ENCODE assay signal across 8 cellular contexts in the genomic region with DNA sequence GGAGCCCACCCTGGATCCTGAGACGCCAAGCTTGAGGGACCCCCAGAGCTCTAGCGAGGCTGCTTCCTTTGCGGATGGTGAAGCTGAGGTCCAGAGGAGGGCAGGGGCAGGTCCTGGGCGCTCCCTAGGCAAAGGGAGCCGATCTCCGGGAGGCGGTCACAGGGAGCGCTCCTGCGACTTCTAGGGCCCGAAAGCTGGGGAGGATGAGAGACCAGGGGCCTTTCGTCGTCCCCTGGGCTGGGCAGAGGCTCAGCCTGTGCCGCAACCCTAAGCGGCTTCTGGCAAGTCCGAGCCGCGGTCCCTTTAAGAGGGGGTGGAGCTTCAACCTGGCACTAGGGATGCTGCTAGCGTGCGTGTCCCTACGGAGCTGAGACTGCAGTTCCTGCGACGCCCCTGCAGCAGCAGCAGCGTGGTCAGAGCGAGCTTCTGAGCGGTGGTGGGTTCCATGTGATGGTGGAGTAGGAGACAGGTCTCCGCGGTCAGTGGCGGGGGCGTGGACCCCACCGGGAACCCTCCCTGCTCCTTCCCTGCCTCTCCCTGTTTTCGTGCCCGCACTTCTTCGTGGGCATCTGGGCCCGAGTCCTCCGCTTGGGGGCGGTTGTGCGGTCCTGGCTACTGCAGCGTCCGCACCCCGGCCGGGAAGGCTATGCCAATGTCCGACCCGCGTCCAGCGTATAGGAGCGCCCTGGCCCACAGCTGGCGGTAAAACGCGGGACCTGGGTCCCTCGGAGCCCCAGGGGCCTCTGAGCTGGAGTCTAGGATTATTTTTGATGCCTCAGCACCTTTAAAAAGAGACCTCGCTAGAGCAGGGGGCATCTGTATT.
DNase-seq lines count a peak whose midpoint lies in the region; ATAC-seq and TF ChIP-seq lines count a peak whose summit lies in the region.

No MANE protein-coding gene starts in this region.

- DNase-seq in NCI-H1092 treated with DMSO at 0.1 percent for 48 hours (lab: John Stamatoyannopoulos, UW) (peak; percentile 60), T-cell (peak; percentile 33 to 79 (median 57)), anterior cingulate cortex (lab: John Stamatoyannopoulos, UW) (peak; percentile 24 to 92 (median 79)), hepatic stellate cell (ENCODE audit: low spot score) (peak; percentile 83), renal cortical epithelial cell (ENCODE audit: low read depth) (peak; percentile 73), NCI-H446 treated with DMSO at 0.1 percent for 48 hours (lab: John Stamatoyannopoulos, UW) (no peak)

- CTCF ChIA-PET in T-cell (lab: Charles Lee) = interaction anchor here (0.7 to 2.5 kb wide), 8 partner anchors 8 to 885 kb away, joined by 3 to 26 read pairs (median 5); a partner anchor contains a TSS

- H3K36me3 Mint-ChIP-seq in T-cell = peaks cover 14% of the 10 kb centered on the region

- ATAC-seq in HG02610 (IDR thresholded peaks at IDR 0.05; ENCODE audit: unreplicated experiment) (peak; percentile 98), T-cell (replicated peaks in 1 of 4) (peak; percentile 98 to 99 (median 98))

- no peaks in the 10 kb centered on the region for H3K27me3 Mint-ChIP-seq in T-cell

- peaks cover 44 to 51% (median 50%) of the 10 kb centered on the region in 3 donors for H3K4me1 Mint-ChIP-seq in T-cell

- no peaks in the 10 kb centered on the region for H3K9me3 Mint-ChIP-seq in T-cell

- peak overlapping the region; percentile 87 to 90 (median 88) for H3K4me3 Mint-ChIP-seq in T-cell

- POLR2A ChIA-PET in T-cell (lab: Charles Lee) = no interaction called here

- TF ChIP-seq CTCF in GM12874 (IDR thresholded peaks at IDR 0.05; ENCODE audit: insufficient read depth, low read depth, low read length) = peak; percentile 39; the same call in 1 of the 2 replicates

- H3K27ac Mint-ChIP-seq in T-cell = peak overlapping the region; percentile 83 to 90
